ENCODE assay signal across 9 cellular contexts in the genomic region with DNA sequence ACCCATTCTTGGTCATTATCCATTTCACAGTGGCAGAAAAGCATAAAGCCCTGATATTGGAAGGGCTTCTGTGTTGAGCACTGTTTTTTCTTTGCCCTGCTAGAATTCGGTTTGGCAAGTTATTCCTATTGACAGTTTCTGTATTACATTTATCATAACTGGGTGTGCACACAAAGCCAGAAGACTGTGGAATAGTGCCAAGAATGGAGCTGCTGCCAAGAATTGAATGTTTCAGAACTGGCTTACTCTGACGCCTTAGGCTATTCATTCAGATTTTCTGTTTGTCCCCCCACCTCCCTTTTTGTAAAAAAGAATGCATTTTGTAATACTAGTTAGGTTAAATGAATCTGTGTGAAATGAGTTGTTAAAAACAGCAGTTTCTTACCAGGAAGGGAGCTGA. TPM values are rescaled to one million over a fixed set of nuclear protein-coding genes. Genes with fewer than 3 reads are reported as not detected.
DNase-seq lines count a peak whose midpoint lies in the region; ATAC-seq, FAIRE-seq and TF ChIP-seq lines count a peak whose summit lies in the region.
"Had no signal": no experiment of that assay in that cellular context is flagged by ENCODE, and none has a peak within 500 bp of the region (broad histone marks: within the 10 kb centered on the region; RNA-seq: fewer than 3 reads in every experiment).

No MANE protein-coding gene starts in this region.

- no peak for FAIRE-seq in bronchial epithelial cell (lab: Jason Lieb, UNC)
- FAIRE-seq: K562 had no signal

- peaks cover 12 to 54% of the 10 kb centered on the region in 2 donors for H3K36me3 Mint-ChIP-seq in activated T-cell treated with anti-CD3 and anti-CD28 coated beads, Interleukin-2, amount 50 U/mL, for 72 hours (ENCODE audit: insufficient read depth in 2 of 2)
- H3K36me3 Mint-ChIP-seq in activated T-cell treated with anti-CD3 and anti-CD28 coated beads, Interleukin-2, amount 50 U/mL, for 24 hours (ENCODE audit: low read depth), result peaks cover 95% of the 10 kb centered on the region
- peaks cover 69% of the 10 kb centered on the region for H3K36me3 Mint-ChIP-seq in activated T-helper 1 cell treated with anti-CD3 and anti-CD28 coated beads, Interleukin-12 subunit alpha, Interleukin-12 subunit beta, Interleukin-2, Interleukin-4 antibody, amounts not matched to agents 30 ng/mL and 10 ng/mL and 1 ng/mL, durations not matched to agents 14 hours and 24 hours and 36 hours (ENCODE audit: low read depth)
- peaks cover 79% of the 10 kb centered on the region for H3K36me3 Mint-ChIP-seq in activated naive CD4-positive, alpha-beta T cell treated with anti-CD3 and anti-CD28 coated beads, Interleukin-2, amount 10 ng/mL, durations not matched to agents 7 days and 5 days

- CTCF ChIA-PET in activated naive CD4-positive, alpha-beta T cell treated with anti-CD3 and anti-CD28 coated beads, Interleukin-2, amount 10 ng/mL, durations not matched to agents 7 days and 5 days (lab: Charles Lee), result no interaction called here

- H3K4me3 ChIP-seq in bronchial epithelial cell (ENCODE audit: low read depth, low read length), result no peak overlapping the region
- H3K4me3 ChIP-seq: K562 had no signal

- DNase-seq in activated T-cell treated with anti-CD3 and anti-CD28 coated beads, Interleukin-2, amount 50 U/mL, for 72 hours, result no peak
- DNase-seq in activated T-cell treated with anti-CD3 and anti-CD28 coated beads, Interleukin-2, amount 50 U/mL, for 24 hours, result no peak
- peak; percentile 68 for DNase-seq in bronchial epithelial cell (ENCODE audit: low read depth)
- peak; percentile 89 for DNase-seq in iris pigment epithelial cell (ENCODE audit: low read depth)
- DNase-seq in ureter (ENCODE audit: low spot score), result peak; percentile 74
- no peak for DNase-seq in activated T-helper 1 cell treated with anti-CD3 and anti-CD28 coated beads, Interleukin-12 subunit alpha, Interleukin-12 subunit beta, Interleukin-2, Interleukin-4 antibody, amounts not matched to agents 30 ng/mL and 10 ng/mL and 1 ng/mL, durations not matched to agents 14 hours and 24 hours and 36 hours (ENCODE audit: low spot score)
- DNase-seq in NCI-H524 treated with DMSO at 0.1 percent for 48 hours (lab: John Stamatoyannopoulos, UW), result no peak
- DNase-seq in activated naive CD4-positive, alpha-beta T cell treated with anti-CD3 and anti-CD28 coated beads, Interleukin-2, amount 10 ng/mL, durations not matched to agents 7 days and 5 days, result no peak

- intact Hi-C loops in activated T-helper 1 cell treated with anti-CD3 and anti-CD28 coated beads, Interleukin-12 subunit alpha, Interleukin-12 subunit beta, Interleukin-2, Interleukin-4 antibody, amounts not matched to agents 30 ng/mL and 10 ng/mL and 1 ng/mL, durations not matched to agents 14 hours and 24 hours and 36 hours (cut with micrococcal nuclease), result no loop called here

- TF ChIP-seq CTCF in bronchial epithelial cell (IDR thresholded peaks at IDR 0.05; ENCODE audit: insufficient read depth, low read length, severe bottlenecking), result no peak

- H3K27ac Mint-ChIP-seq in activated T-cell treated with anti-CD3 and anti-CD28 coated beads, Interleukin-2, amount 50 U/mL, for 72 hours, result peak overlapping the region; percentile 62
- H3K27ac Mint-ChIP-seq in activated T-cell treated with anti-CD3 and anti-CD28 coated beads, Interleukin-2, amount 50 U/mL, for 24 hours, result no peak overlapping the region
- no peak overlapping the region for H3K27ac Mint-ChIP-seq in activated T-helper 1 cell treated with anti-CD3 and anti-CD28 coated beads, Interleukin-12 subunit alpha, Interleukin-12 subunit beta, Interleukin-2, Interleukin-4 antibody, amounts not matched to agents 30 ng/mL and 10 ng/mL and 1 ng/mL, durations not matched to agents 14 hours and 24 hours and 36 hours
- no peak overlapping the region for H3K27ac Mint-ChIP-seq in activated naive CD4-positive, alpha-beta T cell treated with anti-CD3 and anti-CD28 coated beads, Interleukin-2, amount 10 ng/mL, durations not matched to agents 7 days and 5 days

- no peaks in the 10 kb centered on the region for H3K27me3 Mint-ChIP-seq in activated T-cell treated with anti-CD3 and anti-CD28 coated beads, Interleukin-2, amount 50 U/mL, for 72 hours (ENCODE audit: low read depth)
- H3K27me3 Mint-ChIP-seq in activated T-cell treated with anti-CD3 and anti-CD28 coated beads, Interleukin-2, amount 50 U/mL, for 24 hours, result no peaks in the 10 kb centered on the region
- H3K27me3 Mint-ChIP-seq in activated T-helper 1 cell treated with anti-CD3 and anti-CD28 coated beads, Interleukin-12 subunit alpha, Interleukin-12 subunit beta, Interleukin-2, Interleukin-4 antibody, amounts not matched to agents 30 ng/mL and 10 ng/mL and 1 ng/mL, durations not matched to agents 14 hours and 24 hours and 36 hours (ENCODE audit: insufficient read depth), result no peaks in the 10 kb centered on the region
- H3K27me3 Mint-ChIP-seq in activated naive CD4-positive, alpha-beta T cell treated with anti-CD3 and anti-CD28 coated beads, Interleukin-2, amount 10 ng/mL, durations not matched to agents 7 days and 5 days, result no peaks in the 10 kb centered on the region

- H3K4me3 Mint-ChIP-seq in activated T-cell treated with anti-CD3 and anti-CD28 coated beads, Interleukin-2, amount 50 U/mL, for 72 hours, result peak overlapping the region in 1 of 2 donors; percentile 29
- no peak overlapping the region for H3K4me3 Mint-ChIP-seq in activated T-cell treated with anti-CD3 and anti-CD28 coated beads, Interleukin-2, amount 50 U/mL, for 24 hours
- H3K4me3 Mint-ChIP-seq in activated T-helper 1 cell treated with anti-CD3 and anti-CD28 coated beads, Interleukin-12 subunit alpha, Interleukin-12 subunit beta, Interleukin-2, Interleukin-4 antibody, amounts not matched to agents 30 ng/mL and 10 ng/mL and 1 ng/mL, durations not matched to agents 14 hours and 24 hours and 36 hours, result no peak overlapping the region
- H3K4me3 Mint-ChIP-seq in activated naive CD4-positive, alpha-beta T cell treated with anti-CD3 and anti-CD28 coated beads, Interleukin-2, amount 10 ng/mL, durations not matched to agents 7 days and 5 days, result no peak overlapping the region

- H3K9me3 Mint-ChIP-seq in activated T-cell treated with anti-CD3 and anti-CD28 coated beads, Interleukin-2, amount 50 U/mL, for 72 hours, result no peaks in the 10 kb centered on the region
- no peaks in the 10 kb centered on the region for H3K9me3 Mint-ChIP-seq in activated T-cell treated with anti-CD3 and anti-CD28 coated beads, Interleukin-2, amount 50 U/mL, for 24 hours
- H3K9me3 Mint-ChIP-seq in activated T-helper 1 cell treated with anti-CD3 and anti-CD28 coated beads, Interleukin-12 subunit alpha, Interleukin-12 subunit beta, Interleukin-2, Interleukin-4 antibody, amounts not matched to agents 30 ng/mL and 10 ng/mL and 1 ng/mL, durations not matched to agents 14 hours and 24 hours and 36 hours, result no peaks in the 10 kb centered on the region
- no peaks in the 10 kb centered on the region for H3K9me3 Mint-ChIP-seq in activated naive CD4-positive, alpha-beta T cell treated with anti-CD3 and anti-CD28 coated beads, Interleukin-2, amount 10 ng/mL, durations not matched to agents 7 days and 5 days

- no peaks in the 10 kb centered on the region for H3K27me3 ChIP-seq in bronchial epithelial cell (ENCODE audit: control insufficient read depth, insufficient read depth, low read length)

- ATAC-seq in activated T-cell treated with anti-CD3 and anti-CD28 coated beads, Interleukin-2, amount 50 U/mL, for 72 hours (replicated peaks in 1 of 2), result peak in 1 of 2 donors; percentile 65
- ATAC-seq: K562 had no signal

- H3K4me1 Mint-ChIP-seq in activated T-cell treated with anti-CD3 and anti-CD28 coated beads, Interleukin-2, amount 50 U/mL, for 72 hours (ENCODE audit: low read depth), result peaks cover 24% of the 10 kb centered on the region
- peaks cover 38% of the 10 kb centered on the region for H3K4me1 Mint-ChIP-seq in activated T-cell treated with anti-CD3 and anti-CD28 coated beads, Interleukin-2, amount 50 U/mL, for 24 hours (ENCODE audit: low read depth)
- H3K4me1 Mint-ChIP-seq in activated T-helper 1 cell treated with anti-CD3 and anti-CD28 coated beads, Interleukin-12 subunit alpha, Interleukin-12 subunit beta, Interleukin-2, Interleukin-4 antibody, amounts not matched to agents 30 ng/mL and 10 ng/mL and 1 ng/mL, durations not matched to agents 14 hours and 24 hours and 36 hours (ENCODE audit: low read depth), result peaks cover 29% of the 10 kb centered on the region
- H3K4me1 Mint-ChIP-seq in activated naive CD4-positive, alpha-beta T cell treated with anti-CD3 and anti-CD28 coated beads, Interleukin-2, amount 10 ng/mL, durations not matched to agents 7 days and 5 days, result peaks cover 8% of the 10 kb centered on the region

- peaks cover 26% of the 10 kb centered on the region for H3K36me3 ChIP-seq in bronchial epithelial cell (ENCODE audit: control insufficient read depth, insufficient read depth, low read length)

RNA-seq across cellular contexts. Expression of a gene that starts 12.7 kb away (rescaled TPM):
- total RNA-seq in activated T-cell treated with anti-CD3 and anti-CD28 coated beads, Interleukin-2, amount 50 U/mL, for 72 hours, result 10 to 100 TPM; 61.2 to 66.8 TPM
- total RNA-seq in bronchial epithelial cell (27.4 and 47.5 TPM in 2 replicates), ureter (59.1 TPM)
- 61.6 and 67.3 TPM in 2 replicates for total RNA-seq in activated T-helper 1 cell treated with anti-CD3 and anti-CD28 coated beads, Interleukin-12 subunit alpha, Interleukin-12 subunit beta, Interleukin-2, Interleukin-4 antibody, amounts not matched to agents 30 ng/mL and 10 ng/mL and 1 ng/mL, durations not matched to agents 14 hours and 24 hours and 36 hours

Comparison
In these comparisons a context has a peak if more than half of its experiments do, and no peak if none do; other contexts are left out.
1. DNase-seq: peak in bronchial epithelial cell (single experiment), iris pigment epithelial cell (single experiment) and ureter (single experiment); none in activated T-cell treated with anti-CD3 and anti-CD28 coated beads, Interleukin-2, amount 50 U/mL, for 72 hours (0 of 2), activated T-cell treated with anti-CD3 and anti-CD28 coated beads, Interleukin-2, amount 50 U/mL, for 24 hours (single experiment), activated T-helper 1 cell treated with anti-CD3 and anti-CD28 coated beads, Interleukin-12 subunit alpha, Interleukin-12 subunit beta, Interleukin-2, Interleukin-4 antibody, amounts not matched to agents 30 ng/mL and 10 ng/mL and 1 ng/mL, durations not matched to agents 14 hours and 24 hours and 36 hours (single experiment), NCI-H524 treated with DMSO at 0.1 percent for 48 hours (single experiment) and activated naive CD4-positive, alpha-beta T cell treated with anti-CD3 and anti-CD28 coated beads, Interleukin-2, amount 10 ng/mL, durations not matched to agents 7 days and 5 days (single experiment).